14 cellular contexts compared by ENCODE assay signal in genomic region chr4:53307819-53308773, GRCh38. TPM values are rescaled to one million over a fixed set of nuclear protein-coding genes. Genes with fewer than 3 reads are reported as not detected.
DNase-seq lines count a peak whose midpoint lies in the region; ATAC-seq, FAIRE-seq and TF ChIP-seq lines count a peak whose summit lies in the region.
"Had no signal": no experiment of that assay in that cellular context is flagged by ENCODE, and none has a peak within 500 bp of the region (broad histone marks: within the 10 kb centered on the region; RNA-seq: fewer than 3 reads in every experiment).

No MANE protein-coding gene starts in this region.

- ATAC-seq in GM18870 (IDR thresholded peaks at IDR 0.05; ENCODE audit: unreplicated experiment) (peak; percentile 64), HG02678 (IDR thresholded peaks at IDR 0.05; ENCODE audit: unreplicated experiment) (peak; percentile 64), HepG2 (no peak)

- POLR2A ChIA-PET in HepG2 (lab: Yijun Ruan, JAX), result no interaction called here

- H3K36me3 ChIP-seq in HepG2 (replicated peaks in 1 of 2; ENCODE audit: control insufficient read depth in 1 of 2, insufficient read depth in 2 of 2, low read length in 2 of 2), result no peaks in the 10 kb centered on the region
- H3K36me3 ChIP-seq: ovary had no signal

- no peaks in the 10 kb centered on the region for H3K4me1 ChIP-seq in HepG2 (ENCODE audit: insufficient read depth, low read length)

- TF ChIP-seq RAD21 in HepG2 (CRISPR knock-in tag; IDR thresholded peaks at IDR 0.05), result no peak

- intact Hi-C loops in HepG2 (cut with micrococcal nuclease; ENCODE audit: unreplicated experiment), result no loop called here

- DNase-seq in OCI-M1 (lab: John Stamatoyannopoulos, UW), result peak; percentile 19
- no peak for DNase-seq in HepG2 (ENCODE audit: low spot score)
- no peak for DNase-seq in HTR-8/SVneo (ENCODE audit: insufficient read length, low spot score)
- DNase-seq in coronary artery (ENCODE audit: low spot score), result no peak
- no peak for DNase-seq in amniotic stem cell (lab: John Stamatoyannopoulos, UW)
- no peak for DNase-seq in NCI-H2196 (lab: John Stamatoyannopoulos, UW; ENCODE audit: unreplicated experiment)
- DNase-seq: activated naive CD8-positive, alpha-beta T cell treated with anti-CD3 and anti-CD28 coated beads, Interleukin-2, amount 10 ng/mL, durations not matched to agents 7 days and 5 days; glutamatergic neuron; NCI-H1930; T-helper 2 cell had no signal

- BruUV-seq in HepG2 (replicated peaks; lab: Mats Ljungman, UMichigan), result no TSS peak

- H3K9me3 ChIP-seq in HepG2 (ENCODE audit: low read length), result no peaks in the 10 kb centered on the region
- H3K9me3 ChIP-seq: ovary had no signal

- CTCF ChIA-PET in HepG2 (lab: Yijun Ruan, JAX; ENCODE audit: low intra/inter-chr PET ratio, low total read pairs), result no interaction called here

- TF ChIP-seq CTCF in HepG2 (CRISPR knock-in tag; IDR thresholded peaks at IDR 0.05), result no peak
- no peak for TF ChIP-seq CTCF in coronary artery (IDR thresholded peaks at IDR 0.05)

- TF ChIP-seq POLR2A in HepG2 (IDR thresholded peaks at IDR 0.05; ENCODE audit: insufficient read depth in 1 of 2, low read depth in 2 of 2, low read length in 2 of 2), result no peak

- H3K4me3 ChIP-seq in HepG2 (replicated peaks in 1 of 3; ENCODE audit: insufficient read depth in 1 of 3, low read depth in 2 of 3, low read length in 3 of 3), result no peak overlapping the region
- H3K4me3 ChIP-seq in coronary artery, result no peak overlapping the region
- H3K4me3 ChIP-seq: ovary had no signal

- no peak for TF ChIP-seq EP300 in HepG2 (IDR thresholded peaks at IDR 0.05; ENCODE audit: low read depth in 2 of 2, low read length in 2 of 2)
- TF ChIP-seq EP300 in HepG2 (CRISPR knock-in tag; IDR thresholded peaks at IDR 0.05; ENCODE audit: borderline replicate concordance), result no peak

- in situ Hi-C loops in HepG2 (cut with HindIII; ENCODE audit: extremely low pct_ligation_motif_present, low pct_unique_long_range_greater_than_20kb), result loop anchor here (25.0 kb wide), 1 partner anchor 929 kb away; the partner anchor contains the start of gene PDGFRA

- 76% methylated on average over 4 of the region's 4 CpGs for WGBS in HepG2 (ENCODE audit: low lambda C conversion rate)

- FAIRE-seq in HepG2 (lab: Jason Lieb, UNC) (no peak), HTR-8/SVneo (lab: Jason Lieb, UNC) (no peak)

- H3K27ac ChIP-seq in HepG2 (ENCODE audit: extremely low read length, insufficient read depth, low read length), result no peak overlapping the region
- H3K27ac ChIP-seq in coronary artery, result peak overlapping the region in 1 of 2 donors; percentile 8
- H3K27ac ChIP-seq: C4-2B had no signal

- H2AFZ ChIP-seq in HepG2 (ENCODE audit: low read length), result no peak overlapping the region

- no peak overlapping the region for H3K9ac ChIP-seq in HepG2 (ENCODE audit: insufficient read depth, low read depth, low read length)

- no peak overlapping the region for H3K4me2 ChIP-seq in HepG2 (ENCODE audit: low read depth, low read length)

- no peaks in the 10 kb centered on the region for H3K79me2 ChIP-seq in HepG2 (ENCODE audit: insufficient read depth, low read length)

- H3K27me3 ChIP-seq in HepG2 (ENCODE audit: control insufficient read depth in 1 of 2, insufficient read depth in 2 of 2, low read length in 2 of 2), result no peaks in the 10 kb centered on the region
- H3K27me3 ChIP-seq: ovary had no signal

- no peaks in the 10 kb centered on the region for H4K20me1 ChIP-seq in HepG2 (ENCODE audit: insufficient read depth, low read length)

TF ChIP-seq in HepG2, 621 proteins besides CTCF, POLR2A, EP300 and RAD21:
- TF ChIP-seq ZFP36L1 (CRISPR knock-in tag; IDR thresholded peaks at IDR 0.05) (no peak), ZNF629 (CRISPR knock-in tag; conservative IDR thresholded peaks at IDR 0.05) (peak; percentile 54; the same call in 1 of the 2 replicates), ETS1 (CRISPR knock-in tag; IDR thresholded peaks at IDR 0.05) (no peak), ZMYM2 (CRISPR knock-in tag; IDR thresholded peaks at IDR 0.05) (no peak)

RNA-seq across cellular contexts. Expression of gene SCFD2, which starts 57.8 kb away (rescaled TPM):
- 15.6 and 16.7 TPM in 2 replicates for total RNA-seq in HepG2 (2016; rRNA removed; fragmentation: Illumina TruSeq; extraction: Trizol)
- 0.88 and 0.91 TPM in 2 replicates for total RNA-seq in HepG2 (2016; cell fraction: cytosol; rRNA removed; fragmentation: Illumina TruSeq; extraction: Trizol; ENCODE audit: low read depth)
- total RNA-seq in HepG2 (2016; cell fraction: insoluble cytoplasmic fraction; rRNA removed; fragmentation: Illumina TruSeq; extraction: Trizol), result 14.4 and 16.6 TPM in 2 replicates
- 2.4 and 2.5 TPM in 2 replicates for total RNA-seq in HepG2 (2016; cell fraction: membrane; rRNA removed; fragmentation: Illumina TruSeq; extraction: Trizol)
- 30.4 and 31.0 TPM in 2 replicates for total RNA-seq in HepG2 (2016; cell fraction: nucleus; rRNA removed; fragmentation: Illumina TruSeq; extraction: Trizol)
- 4.6 and 5.6 TPM in 2 replicates for polyA plus RNA-seq in HepG2 (2011; rRNA removed)
- 5.2 and 5.5 TPM in 2 replicates for polyA plus RNA-seq in HepG2 (2011; cell fraction: cytosol; rRNA removed)
- 7.3 and 7.6 TPM in 2 replicates for polyA plus RNA-seq in HepG2 (2011; cell fraction: nucleus; rRNA removed)
- polyA plus RNA-seq in HepG2 (2012), result 3.4 and 4.8 TPM in 2 replicates
- polyA plus RNA-seq in HepG2 (2016; cell fraction: cytosol; fragmentation: Illumina TruSeq; extraction: Trizol; ENCODE audit: low read depth), result 0.46 and 0.83 TPM in 2 replicates
- polyA plus RNA-seq in HepG2 (2016; cell fraction: insoluble cytoplasmic fraction; fragmentation: Illumina TruSeq; extraction: Trizol; ENCODE audit: low read depth), result 14.9 and 15.8 TPM in 2 replicates
- 1.4 and 1.5 TPM in 2 replicates for polyA plus RNA-seq in HepG2 (2016; cell fraction: membrane; fragmentation: Illumina TruSeq; extraction: Trizol; ENCODE audit: low read depth)
- polyA plus RNA-seq in HepG2 (2016; cell fraction: nucleus; fragmentation: Illumina TruSeq; extraction: Trizol; ENCODE audit: insufficient read depth, low read depth), result 4.8 and 6.1 TPM in 2 replicates
- polyA minus RNA-seq in HepG2 (2011; rRNA and poly(A)+ RNA removed; ENCODE audit: low replicate concordance), result 40.2 and 43.4 TPM in 2 replicates
- polyA minus RNA-seq in HepG2 (2011; cell fraction: cytosol; rRNA and poly(A)+ RNA removed), result 5.7 and 7.1 TPM in 2 replicates
- polyA minus RNA-seq in HepG2 (2011; cell fraction: nucleus; rRNA and poly(A)+ RNA removed), result 46.4 and 47.9 TPM in 2 replicates
